In the genomic region with DNA sequence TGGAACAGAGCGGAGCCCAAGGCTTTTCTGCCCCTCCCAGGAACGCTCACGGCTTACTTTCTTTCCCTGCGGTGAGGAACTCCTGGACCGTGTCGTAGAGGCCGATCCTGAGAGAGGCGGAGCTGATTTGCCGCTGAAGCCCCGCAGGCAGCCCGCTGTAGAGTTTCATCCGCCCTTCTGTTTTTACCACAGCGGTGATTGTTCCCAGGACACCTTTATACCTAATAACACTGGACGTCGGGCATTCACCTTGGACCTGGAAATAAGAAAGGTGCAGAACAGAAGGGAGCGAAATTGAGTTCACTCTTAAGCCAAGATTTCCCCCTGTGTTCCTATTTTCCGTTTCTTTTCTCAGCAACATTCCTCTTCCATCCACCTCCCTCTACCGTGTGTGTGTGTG, we compare ENCODE assay signal across 11 cellular contexts. TPM values are rescaled to one million over a fixed set of nuclear protein-coding genes. Genes with fewer than 3 reads are reported as not detected.
DNase-seq lines count a peak whose midpoint lies in the region; ATAC-seq and TF ChIP-seq lines count a peak whose summit lies in the region.
"Had no signal": no experiment of that assay in that cellular context is flagged by ENCODE, and none has a peak within 500 bp of the region (broad histone marks: within the 10 kb centered on the region; RNA-seq: fewer than 3 reads in every experiment).

No MANE protein-coding gene starts in this region.

- no peak overlapping the region for H2AFZ ChIP-seq in MM.1S (ENCODE audit: low read length)

- H3K4me1 ChIP-seq in NT2/D1 (ENCODE audit: insufficient read depth, insufficient read length) (no peaks in the 10 kb centered on the region), heart right ventricle (peaks cover 5 to 24% (median 14%) of the 10 kb centered on the region in 9 donors), colonic mucosa (peaks cover 3% of the 10 kb centered on the region), MM.1S (ENCODE audit: low read length) (no peaks in the 10 kb centered on the region)

- peaks cover 14% of the 10 kb centered on the region for H3K9me3 Mint-ChIP-seq in osteocyte (ENCODE audit: unreplicated experiment)

- H3K27ac Mint-ChIP-seq in osteocyte (ENCODE audit: unreplicated experiment): no peak overlapping the region

- peak overlapping the region; percentile 76 for H3K4me3 Mint-ChIP-seq in osteocyte (ENCODE audit: unreplicated experiment)

- H3K9me2 ChIP-seq in MM.1S (replicated peaks; ENCODE audit: insufficient read depth, low read length): no peaks in the 10 kb centered on the region

- WGBS in heart right ventricle, 2 donors: 7 to 12% methylated on average over 18 of the region's 18 CpGs

- H3K4me1 Mint-ChIP-seq in osteocyte (ENCODE audit: unreplicated experiment): peaks cover 15% of the 10 kb centered on the region

- peak overlapping the region; percentile 31 for H3K4me3 ChIP-seq in NT2/D1 (ENCODE audit: insufficient read length, low read depth)
- H3K4me3 ChIP-seq in heart right ventricle: peak overlapping the region in 6 of 10 donors; percentile 11 to 46 (median 26)
- H3K4me3 ChIP-seq in colonic mucosa: no peak overlapping the region
- no peak overlapping the region for H3K4me3 ChIP-seq in MM.1S (ENCODE audit: low read length)

- no peaks in the 10 kb centered on the region for H3F3A ChIP-seq in MM.1S (ENCODE audit: insufficient read depth, low read length)

- peak in 1 of 8 donors; percentile 30 for ATAC-seq in heart right ventricle
- ATAC-seq in activated CD4-positive, CD25-positive, alpha-beta regulatory T cell treated with anti-CD3 and anti-CD28 coated beads, Interleukin-2, amount 50 U/mL, for 24 hours: no peak

- peaks cover 2% of the 10 kb centered on the region for H3K36me3 Mint-ChIP-seq in osteocyte (ENCODE audit: unreplicated experiment)

- intact Hi-C loops in heart right ventricle (cut with DNase I) (no loop called here), colonic mucosa (cut with DNase I) (no loop called here)

- H3K9me3 ChIP-seq in NT2/D1 (ENCODE audit: insufficient read depth, low read length) (peaks cover 24% of the 10 kb centered on the region), heart right ventricle (peaks cover 0 to 19% (median 0%) of the 10 kb centered on the region in 11 donors), colonic mucosa (no peaks in the 10 kb centered on the region), MM.1S (replicated peaks; ENCODE audit: insufficient read depth, low read length) (no peaks in the 10 kb centered on the region)

- H3K36me3 ChIP-seq in NT2/D1 (ENCODE audit: insufficient read depth, insufficient read length, low read length): no peaks in the 10 kb centered on the region
- no peaks in the 10 kb centered on the region for H3K36me3 ChIP-seq in heart right ventricle
- no peaks in the 10 kb centered on the region for H3K36me3 ChIP-seq in colonic mucosa
- H3K36me3 ChIP-seq in MM.1S (replicated peaks; ENCODE audit: insufficient read depth, low read length): no peaks in the 10 kb centered on the region
- H3K36me3 ChIP-seq: uterus had no signal

- TF ChIP-seq CTCF in heart right ventricle (IDR thresholded peaks at IDR 0.05) (no peak), osteocyte (IDR thresholded peaks at IDR 0.05) (no peak), colonic mucosa (IDR thresholded peaks at IDR 0.05) (no peak), MM.1S (IDR thresholded peaks at IDR 0.05; ENCODE audit: low read length) (no peak)

- H3K9ac ChIP-seq in NT2/D1 (ENCODE audit: insufficient read length, low read depth) (peak overlapping the region; percentile 32), colonic mucosa (ENCODE audit: low read depth in 2 of 2, low read length in 2 of 2) (no peak overlapping the region), MM.1S (ENCODE audit: low read length) (no peak overlapping the region)

- H3K27me3 ChIP-seq in NT2/D1 (ENCODE audit: insufficient read depth, insufficient read length): peaks cover 63% of the 10 kb centered on the region
- peaks cover 4 to 72% (median 44%) of the 10 kb centered on the region in 7 donors for H3K27me3 ChIP-seq in heart right ventricle
- H3K27me3 ChIP-seq in colonic mucosa: peaks cover 37% of the 10 kb centered on the region
- H3K27me3 ChIP-seq in MM.1S (replicated peaks; ENCODE audit: insufficient read depth, low read length): no peaks in the 10 kb centered on the region

- H3K27me3 Mint-ChIP-seq in osteocyte (ENCODE audit: unreplicated experiment): peaks cover 61% of the 10 kb centered on the region

- H3K4me2 ChIP-seq in MM.1S (ENCODE audit: low read depth, low read length): no peak overlapping the region

- DNase-seq in GM03348 (ENCODE audit: low spot score): peak; percentile 18
- no peak for DNase-seq in NT2/D1 (ENCODE audit: low read depth, low spot score)
- DNase-seq in heart right ventricle: no peak
- DNase-seq in osteocyte (ENCODE audit: extremely low spot score, unreplicated experiment): no peak
- DNase-seq in colonic mucosa: no peak
- no peak for DNase-seq in MM.1S
- DNase-seq in nucleus accumbens (lab: John Stamatoyannopoulos, UW): no peak
- DNase-seq: cortex of kidney, NCI-H2081, uterus had no signal

- no peaks in the 10 kb centered on the region for H3K79me2 ChIP-seq in MM.1S (ENCODE audit: low read length)

- H3K27ac ChIP-seq in heart right ventricle (no peak overlapping the region), colonic mucosa (no peak overlapping the region), MM.1S (ENCODE audit: low read length) (no peak overlapping the region)
- H3K27ac ChIP-seq: uterus had no signal

- H4K20me1 ChIP-seq in MM.1S (ENCODE audit: insufficient read depth, low read length): no peaks in the 10 kb centered on the region

RNA-seq across cellular contexts. Expression of gene UCP1, which starts 1.0 kb away (rescaled TPM):
- total RNA-seq in heart right ventricle: 1 to 10 TPM in 1 of 10 donors, under 1 TPM in 2, not detected in 7; 0.20 to 4.3 (median 0.30) TPM
- polyA plus RNA-seq in heart right ventricle: under 1 TPM; 0.22 to 0.66 TPM
- total RNA-seq in osteocyte: not detected in 2 replicates
- not detected for total RNA-seq in colonic mucosa
- total RNA-seq: uterus had no signal

RNA-seq across cellular contexts. Expression of gene ELMOD2, which starts 43.8 kb away (rescaled TPM):
- 10 to 100 TPM; 14.3 to 20.3 (median 17.4) TPM for total RNA-seq in heart right ventricle
- polyA plus RNA-seq in heart right ventricle: 10 to 100 TPM in 1 of 2 donors, 1 to 10 TPM in 1; 6.3 to 16.8 TPM
- 31.4 and 32.8 TPM in 2 replicates for total RNA-seq in osteocyte
- 10 to 100 TPM; 21.3 to 27.8 TPM for total RNA-seq in colonic mucosa

Comparison
In these comparisons a context has a peak if more than half of its experiments do, and no peak if none do; other contexts are left out.
1. H3K4me3 ChIP-seq: peak in NT2/D1 (single experiment) and heart right ventricle (6 of 10); none in colonic mucosa (single experiment) and MM.1S (single experiment).